ENCODE assay signal across 7 cellular contexts in genomic region chr2:85678794-85679672, GRCh38. TPM values are rescaled to one million over a fixed set of nuclear protein-coding genes. Genes with fewer than 3 reads are reported as not detected.
A peak's percentile ranks its signal among the peaks of the same experiment; 100 is the strongest.
DNase-seq lines count a peak whose midpoint lies in the region; ATAC-seq and TF ChIP-seq lines count a peak whose summit lies in the region.

No MANE protein-coding gene starts in this region.

- in situ Hi-C loops in GM13977 (cut with MboI; ENCODE audit: low pct_unique_long_range_greater_than_20kb, low sequenced_read_pairs, unreplicated experiment) = no loop called here

- ATAC-seq in HG03342 (IDR thresholded peaks at IDR 0.05; ENCODE audit: unreplicated experiment) = peak; percentile 76

- intact Hi-C loops in activated CD4-positive, alpha-beta memory T cell treated with anti-CD3 and anti-CD28 coated beads for 36 hours (cut with micrococcal nuclease) = loop anchor here (1.0 kb wide), 1 partner anchor 28 kb away; no protein-coding TSS in a partner anchor

- no peak overlapping the region for H3K4me3 Mint-ChIP-seq in activated CD4-positive, alpha-beta memory T cell treated with anti-CD3 and anti-CD28 coated beads for 36 hours

- CTCF ChIA-PET in activated CD4-positive, alpha-beta memory T cell treated with anti-CD3 and anti-CD28 coated beads for 36 hours (lab: Charles Lee) = interaction anchor here (0.6 to 4.1 kb wide), 14 partner anchors 8 to 1718 kb away, joined by 3 to 96 read pairs (median 4); no protein-coding TSS in a partner anchor

- peaks cover 3% of the 10 kb centered on the region for H3K4me1 Mint-ChIP-seq in activated CD4-positive, alpha-beta memory T cell treated with anti-CD3 and anti-CD28 coated beads for 36 hours (ENCODE audit: low read depth)

- H3K27me3 Mint-ChIP-seq in activated CD4-positive, alpha-beta memory T cell treated with anti-CD3 and anti-CD28 coated beads for 36 hours = peaks cover 2% of the 10 kb centered on the region

- no peak overlapping the region for H3K27ac Mint-ChIP-seq in activated CD4-positive, alpha-beta memory T cell treated with anti-CD3 and anti-CD28 coated beads for 36 hours

- peak; percentile 99 for TF ChIP-seq CTCF in GM13977 (IDR thresholded peaks at IDR 0.05; ENCODE audit: extremely low read depth, insufficient read depth, missing control alignments)

- no peaks in the 10 kb centered on the region for H3K9me3 Mint-ChIP-seq in activated CD4-positive, alpha-beta memory T cell treated with anti-CD3 and anti-CD28 coated beads for 36 hours

- POLR2A ChIA-PET in activated CD4-positive, alpha-beta memory T cell treated with anti-CD3 and anti-CD28 coated beads for 36 hours (lab: Charles Lee) = no interaction called here

- DNase-seq in GM13977 (ENCODE audit: low spot score) = peak; percentile 87
- DNase-seq in NCI-H524 treated with DMSO at 0.1 percent for 48 hours (lab: John Stamatoyannopoulos, UW) = peak; percentile 28
- peak; percentile 83 for DNase-seq in activated CD4-positive, alpha-beta memory T cell treated with anti-CD3 and anti-CD28 coated beads for 36 hours
- DNase-seq in effector CD4-positive, alpha-beta T cell = peak; percentile 62
- DNase-seq in lung microvascular endothelial cell (ENCODE audit: low read depth in 2 of 2) = peak; percentile 75 to 88
- peak; percentile 52 to 61 (median 55) for DNase-seq in stimulated activated CD4-positive, alpha-beta T cell treated with anti-CD3 and anti-CD28 coated beads, TNF-alpha, amount 100 ng/mL, for 48 hours (ENCODE audit: low read depth in 3 of 3)

- no peaks in the 10 kb centered on the region for H3K36me3 Mint-ChIP-seq in activated CD4-positive, alpha-beta memory T cell treated with anti-CD3 and anti-CD28 coated beads for 36 hours

RNA-seq across cellular contexts. Expression of gene SFTPB, which starts 11.0 kb away (rescaled TPM):
- not detected for total RNA-seq in activated CD4-positive, alpha-beta memory T cell treated with anti-CD3 and anti-CD28 coated beads for 36 hours
- total RNA-seq in lung microvascular endothelial cell = not detected in 2 replicates

RNA-seq across cellular contexts. Expression of gene GNLY, which starts 15.1 kb away (rescaled TPM):
- 10 to 100 TPM; 21.5 to 22.8 TPM for total RNA-seq in activated CD4-positive, alpha-beta memory T cell treated with anti-CD3 and anti-CD28 coated beads for 36 hours
- total RNA-seq in lung microvascular endothelial cell = not detected in 2 replicates

Comparison
In these comparisons a context has a peak if more than half of its experiments do, and no peak if none do; other contexts are left out.
1. Peak in every context shown above with its lines: DNase-seq and ATAC-seq.
2. DNase-seq: peak in every context shown above with its lines; median percentile 87 in GM13977; 83 in activated CD4-positive, alpha-beta memory T cell treated with anti-CD3 and anti-CD28 coated beads for 36 hours; 82 in lung microvascular endothelial cell; 62 in effector CD4-positive, alpha-beta T cell; 55 in stimulated activated CD4-positive, alpha-beta T cell treated with anti-CD3 and anti-CD28 coated beads, TNF-alpha, amount 100 ng/mL, for 48 hours; 28 in NCI-H524 treated with DMSO at 0.1 percent for 48 hours.
3. RNA of gene GNLY, which starts 15.1 kb away (total RNA-seq): 21.5 to 22.8 TPM in activated CD4-positive, alpha-beta memory T cell treated with anti-CD3 and anti-CD28 coated beads for 36 hours; not detected in lung microvascular endothelial cell; every median in the first group is over 10 times any median in the second.